Comparison of ENCODE assay signal across 1 cellular context in genomic region chr9:133635098-133635497, GRCh38.
TF ChIP-seq lines count a peak whose summit lies in the region.

No MANE protein-coding gene starts in this region.

TF ChIP-seq in K562, 482 proteins besides CTCF, POLR2A, EP300 and RAD21:
- TF ChIP-seq ZNF263 (CRISPR knock-in tag; IDR thresholded peaks at IDR 0.05; ENCODE audit: borderline replicate concordance): peak; percentile 84
- no peak for TF ChIP-seq ZNF134 (CRISPR knock-in tag; conservative IDR thresholded peaks at IDR 0.05)
- no peak for TF ChIP-seq HOXB6 (CRISPR knock-in tag; IDR thresholded peaks at IDR 0.05; ENCODE audit: borderline replicate concordance)
- TF ChIP-seq DEAF1 (CRISPR knock-in tag; IDR thresholded peaks at IDR 0.05): no peak
